24 cellular contexts compared by ENCODE assay signal in genomic region chr9:68870049-68870448, GRCh38.
DNase-seq lines count a peak whose midpoint lies in the region; ATAC-seq, FAIRE-seq and TF ChIP-seq lines count a peak whose summit lies in the region.
"Had no signal": no experiment of that assay in that cellular context is flagged by ENCODE, and none has a peak within 500 bp of the region (broad histone marks: within the 10 kb centered on the region; RNA-seq: fewer than 3 reads in every experiment).

No MANE protein-coding gene starts in this region.

- in situ Hi-C loops in mammary epithelial cell (cut with MboI; ENCODE audit: low sequenced_read_pairs in 2 of 2), result loop anchor here in 1 of 2 donors (25.0 kb wide), 1 partner anchor 92 kb away; no protein-coding TSS in a partner anchor

- H3K27me3 ChIP-seq in GM23338 (ENCODE audit: insufficient read depth), result no peaks in the 10 kb centered on the region
- H3K27me3 ChIP-seq in pancreas, result no peaks in the 10 kb centered on the region
- H3K27me3 ChIP-seq in mammary epithelial cell (ENCODE audit: insufficient read depth, low read length), result no peaks in the 10 kb centered on the region

- WGBS in pancreas, 2 donors, result 73 to 77% methylated on average over 4 of the region's 4 CpGs
- 32% methylated on average over 4 of the region's 4 CpGs for WGBS in mammary epithelial cell (ENCODE audit: low coverage, missing lambda C conversion rate)

- no peak overlapping the region for H3K4me3 ChIP-seq in GM23338
- no peak overlapping the region for H3K4me3 ChIP-seq in HEK293 (ENCODE audit: low read depth, low read length)
- H3K4me3 ChIP-seq in pancreas, result no peak overlapping the region
- no peak overlapping the region for H3K4me3 ChIP-seq in mammary epithelial cell (replicated peaks in 1 of 3; ENCODE audit: insufficient read depth in 1 of 3, low read depth in 2 of 3, low read length in 3 of 3)
- H3K4me3 ChIP-seq: GM12878, HAP-1 had no signal

- TF ChIP-seq CTCF in GM23338 (conservative IDR thresholded peaks at IDR 0.05; ENCODE audit: low read depth in 2 of 2), result no peak
- TF ChIP-seq CTCF in HEK293 (tag by site-specific recombination; IDR thresholded peaks at IDR 0.05), result no peak
- TF ChIP-seq CTCF in pancreas (IDR thresholded peaks at IDR 0.05), result no peak
- no peak for TF ChIP-seq CTCF in glutamatergic neuron (IDR thresholded peaks at IDR 0.05; ENCODE audit: partially characterized antibody, unreplicated experiment)
- no peak for TF ChIP-seq CTCF in mammary epithelial cell (conservative IDR thresholded peaks at IDR 0.05 in 1 of 2, IDR thresholded peaks at IDR 0.05 in 1 of 2; ENCODE audit: extremely low read depth in 1 of 2, insufficient read depth in 1 of 2, low read depth in 1 of 2, low read length in 2 of 2)

- no peaks in the 10 kb centered on the region for H3K9me3 ChIP-seq in HEK293 (ENCODE audit: control insufficient read depth, insufficient read depth, low read depth, low read length)
- no peaks in the 10 kb centered on the region for H3K9me3 ChIP-seq in pancreas
- no peaks in the 10 kb centered on the region for H3K9me3 ChIP-seq in mammary epithelial cell (replicated peaks; ENCODE audit: insufficient read depth, low read length)
- H3K9me3 ChIP-seq: BE2C, HAP-1 had no signal

- H2AFZ ChIP-seq in GM23338 (no peak overlapping the region), mammary epithelial cell (ENCODE audit: low read depth, low read length) (no peak overlapping the region)

- no peak overlapping the region for H3K9ac ChIP-seq in mammary epithelial cell (ENCODE audit: insufficient read depth, low read length)

- FAIRE-seq in pancreas (lab: Jason Lieb, UNC), result peak; percentile 53
- FAIRE-seq: A204.1, GM12878 had no signal

- no TSS peak for BruUV-seq in mammary epithelial cell (replicated peaks; lab: Mats Ljungman, UMichigan)

- H3K4me1 ChIP-seq in GM23338 (ENCODE audit: insufficient read depth), result peaks cover 59% of the 10 kb centered on the region
- no peaks in the 10 kb centered on the region for H3K4me1 ChIP-seq in HEK293 (ENCODE audit: control insufficient read depth, insufficient read depth, low read length)
- H3K4me1 ChIP-seq in pancreas, result peaks cover 14 to 19% (median 18%) of the 10 kb centered on the region in 3 donors
- no peaks in the 10 kb centered on the region for H3K4me1 ChIP-seq in mammary epithelial cell (ENCODE audit: insufficient read depth, low read length)
- H3K4me1 ChIP-seq: BE2C had no signal

- H3K27me3 Mint-ChIP-seq in GM23338 (ENCODE audit: insufficient read depth, low read depth, poor library complexity) (no peaks in the 10 kb centered on the region), glutamatergic neuron (ENCODE audit: unreplicated experiment) (no peaks in the 10 kb centered on the region)
- H3K27me3 Mint-ChIP-seq: CD4-positive, CD25-positive, alpha-beta regulatory T cell; IgD-negative memory B cell had no signal

- H3K9me2 ChIP-seq in GM23338 (ENCODE audit: insufficient read depth), result peaks cover 4% of the 10 kb centered on the region; the same call in 1 of the 2 replicates

- H3K36me3 ChIP-seq in GM23338 (ENCODE audit: insufficient read depth), result no peaks in the 10 kb centered on the region
- no peaks in the 10 kb centered on the region for H3K36me3 ChIP-seq in HEK293 (ENCODE audit: control insufficient read depth in 2 of 2, insufficient read depth in 1 of 2, low read length in 2 of 2)
- H3K36me3 ChIP-seq in pancreas, result no peaks in the 10 kb centered on the region
- H3K36me3 ChIP-seq in mammary epithelial cell (ENCODE audit: insufficient read depth, low read length), result no peaks in the 10 kb centered on the region
- H3K36me3 ChIP-seq: BE2C, HAP-1 had no signal

- H3K27ac ChIP-seq in GM23338 (ENCODE audit: low read depth), result no peak overlapping the region
- no peak overlapping the region for H3K27ac ChIP-seq in HEK293 (ENCODE audit: extremely low read depth, low read depth, low read length)
- no peak overlapping the region for H3K27ac ChIP-seq in pancreas
- no peak overlapping the region for H3K27ac ChIP-seq in mammary epithelial cell (ENCODE audit: insufficient read depth, low read depth, low read length)

- H3K4me1 Mint-ChIP-seq in GM23338, result peaks cover 67% of the 10 kb centered on the region
- no peaks in the 10 kb centered on the region for H3K4me1 Mint-ChIP-seq in glutamatergic neuron (ENCODE audit: low read depth, unreplicated experiment)
- H3K4me1 Mint-ChIP-seq: CD4-positive, CD25-positive, alpha-beta regulatory T cell; CD8-positive, alpha-beta memory T cell had no signal

- H3K36me3 Mint-ChIP-seq in GM23338 (ENCODE audit: low read depth), result 0 out of 3 replicates have a peak, but pooled peaks cover 3% of the 10 kb centered on the region
- H3K36me3 Mint-ChIP-seq in glutamatergic neuron (ENCODE audit: unreplicated experiment), result no peaks in the 10 kb centered on the region
- H3K36me3 Mint-ChIP-seq: CD4-positive, CD25-positive, alpha-beta regulatory T cell; CD8-positive, alpha-beta memory T cell had no signal

- no peaks in the 10 kb centered on the region for H3K79me2 ChIP-seq in GM23338 (replicated peaks; ENCODE audit: insufficient read depth)
- no peaks in the 10 kb centered on the region for H3K79me2 ChIP-seq in mammary epithelial cell (ENCODE audit: insufficient read depth, low read length)

- H4K20me1 ChIP-seq in GM23338 (replicated peaks; ENCODE audit: insufficient read depth) (no peaks in the 10 kb centered on the region), mammary epithelial cell (ENCODE audit: insufficient read depth, low read length) (no peaks in the 10 kb centered on the region)

- intact Hi-C loops in pancreas (cut with DNase I) (no loop called here), mammary epithelial cell (cut with micrococcal nuclease) (no loop called here)

- H3K4me2 ChIP-seq in GM23338 (peak overlapping the region; percentile 6; the same call in 1 of the 2 replicates), mammary epithelial cell (ENCODE audit: insufficient read depth, low read depth, low read length) (no peak overlapping the region)

- H3K9me3 Mint-ChIP-seq in GM23338 (no peaks in the 10 kb centered on the region), glutamatergic neuron (ENCODE audit: unreplicated experiment) (no peaks in the 10 kb centered on the region)
- H3K9me3 Mint-ChIP-seq: CD4-positive, CD25-positive, alpha-beta regulatory T cell; CD8-positive, alpha-beta memory T cell; IgD-negative memory B cell had no signal

- no peak overlapping the region for H3K4me3 Mint-ChIP-seq in GM23338
- H3K4me3 Mint-ChIP-seq in glutamatergic neuron (ENCODE audit: unreplicated experiment), result no peak overlapping the region
- H3K4me3 Mint-ChIP-seq: CD4-positive, CD25-positive, alpha-beta regulatory T cell; CD8-positive, alpha-beta memory T cell; IgD-negative memory B cell had no signal

- H3F3A ChIP-seq in GM23338 (replicated peaks; ENCODE audit: low read depth), result no peaks in the 10 kb centered on the region

- ATAC-seq in GM23338 (no peak), pancreas (no peak)
- ATAC-seq: GM12878 had no signal

- POLR2A ChIA-PET in HEK293 (lab: Yijun Ruan, JAX), result no interaction called here

- peak overlapping the region; percentile 48; the same call in 1 of the 2 replicates for H3K27ac Mint-ChIP-seq in GM23338
- H3K27ac Mint-ChIP-seq in glutamatergic neuron (ENCODE audit: unreplicated experiment), result no peak overlapping the region
- H3K27ac Mint-ChIP-seq: CD4-positive, CD25-positive, alpha-beta regulatory T cell; CD8-positive, alpha-beta memory T cell; IgD-negative memory B cell had no signal

- CTCF ChIA-PET in HEK293 (lab: Yijun Ruan, JAX), result interaction anchor here (0.6 to 1.2 kb wide), 2 partner anchors 285 to 291 kb away, joined by 3 to 5 read pairs; no protein-coding TSS in a partner anchor
- CTCF ChIA-PET in mammary epithelial cell (lab: Charles Lee; ENCODE audit: low non-redundant PET), result no interaction called here

- dilution Hi-C loops in mammary epithelial cell (cut with HindIII; ENCODE audit: low sequenced_read_pairs), result no loop called here

- DNase-seq in GM23338 (ENCODE audit: low spot score), result no peak
- peak; percentile 4 for DNase-seq in astrocyte of the hippocampus (ENCODE audit: low read depth, low spot score)
- no peak for DNase-seq in pancreas
- no peak for DNase-seq in HUDEP-2 (lab: John Stamatoyannopoulos, UW; ENCODE audit: unreplicated experiment in 76 of 76)
- DNase-seq in glutamatergic neuron, result no peak
- DNase-seq in mammary epithelial cell, result no peak
- no peak for DNase-seq in superior temporal gyrus (ENCODE audit: extremely low spot score)
- DNase-seq: ACHN; BE2C; C1 segment of cervical spinal cord; CD4-positive, CD25-positive, alpha-beta regulatory T cell; CD8-positive, alpha-beta memory T cell; COR-L47; DMS 273 treated with DMSO at 0.1 percent for 48 hours; DMS53; DND-41; EL; GOT3; KBM-7 had no signal

TF ChIP-seq in HEK293, 187 proteins besides CTCF, POLR2A, EP300 and RAD21 (continues in another document):
- no peak for TF ChIP-seq ZNF837 (tag by site-specific recombination; IDR thresholded peaks at IDR 0.05)
- TF ChIP-seq KLF10 (tag by site-specific recombination; IDR thresholded peaks at IDR 0.05), result no peak
- TF ChIP-seq ZNF629 (tag by site-specific recombination; IDR thresholded peaks at IDR 0.05), result peak; percentile 42
- TF ChIP-seq PRDM1 (tag by site-specific recombination; IDR thresholded peaks at IDR 0.05), result no peak
- no peak for TF ChIP-seq ZNF416 (tag by site-specific recombination; IDR thresholded peaks at IDR 0.05)
- 0 out of 2 replicates have a peak, but pooled peaks have one; percentile 5 for TF ChIP-seq PRDM6 (tag by site-specific recombination; IDR thresholded peaks at IDR 0.05)
- TF ChIP-seq ZNF274 (IDR thresholded peaks at IDR 0.05; ENCODE audit: low read length), result no peak
- TF ChIP-seq ZNF274 (tag by site-specific recombination; IDR thresholded peaks at IDR 0.05; ENCODE audit: borderline replicate concordance), result no peak
